In genomic region chr22:39170825-39171622, GRCh38 we compare ENCODE assay signal across 8 cellular contexts. TPM values are rescaled to one million over a fixed set of nuclear protein-coding genes. Genes with fewer than 3 reads are reported as not detected.
DNase-seq lines count a peak whose midpoint lies in the region; TF ChIP-seq lines count a peak whose summit lies in the region.

No MANE protein-coding gene starts in this region.

- H3K4me1 Mint-ChIP-seq in nephron: peaks cover 44% of the 10 kb centered on the region

- no peaks in the 10 kb centered on the region for H3K36me3 ChIP-seq in esophagus muscularis mucosa

- 22% methylated on average over 26 of the region's 28 CpGs for WGBS in esophagus muscularis mucosa

- peak overlapping the region in 2 of 4 donors; percentile 6 to 44 for H3K27ac ChIP-seq in esophagus muscularis mucosa (replicated peaks in 1 of 4)

- no peaks in the 10 kb centered on the region for H3K9me3 ChIP-seq in esophagus muscularis mucosa

- peak overlapping the region in 1 of 3 experiments; percentile 72 for H3K27ac Mint-ChIP-seq in nephron

- peaks cover 0 to 11% (median 0%) of the 10 kb centered on the region in 4 donors for H3K27me3 ChIP-seq in esophagus muscularis mucosa

- H3K27me3 Mint-ChIP-seq in nephron (ENCODE audit: low read depth): peaks cover 20% of the 10 kb centered on the region

- H3K4me3 ChIP-seq in esophagus muscularis mucosa: peak overlapping the region in 2 of 4 donors; percentile 12 to 28

- DNase-seq in DMS79 treated with DMSO at 0.1 percent for 48 hours (lab: John Stamatoyannopoulos, UW) (peak; percentile 25), DMS79 (lab: John Stamatoyannopoulos, UW) (no peak), HS-5 (ENCODE audit: low read depth) (peak; percentile 46), OCI-M2 (lab: John Stamatoyannopoulos, UW; ENCODE audit: unreplicated experiment) (peak; percentile 12), activated T-cell treated with anti-CD3 and anti-CD28 coated beads for 48 hours (ENCODE audit: low read depth) (peak; percentile 81), esophagus muscularis mucosa (ENCODE audit: extremely low spot score) (no peak)
- peak; percentile 76 for DNase-seq in stimulated activated naive CD4-positive, alpha-beta T cell treated with Interleukin-2 at 50 U/mL for 16 hours (lab: John Stamatoyannopoulos, UW)

- TF ChIP-seq EP300 in esophagus muscularis mucosa (IDR thresholded peaks at IDR 0.05): no peak

- H3K4me3 Mint-ChIP-seq in nephron: no peak overlapping the region

- no peaks in the 10 kb centered on the region for H3K9me3 Mint-ChIP-seq in nephron

- TF ChIP-seq CTCF in esophagus muscularis mucosa (IDR thresholded peaks at IDR 0.05) (peak in 2 of 3 experiments; percentile 98), nephron (IDR thresholded peaks at IDR 0.05; ENCODE audit: unreplicated experiment in 3 of 3) (peak; percentile 95 to 98 (median 95))

- no peaks in the 10 kb centered on the region for H3K36me3 Mint-ChIP-seq in nephron (ENCODE audit: low read depth)

- TF ChIP-seq POLR2A in esophagus muscularis mucosa (IDR thresholded peaks at IDR 0.05; ENCODE audit: low read depth): no peak

- intact Hi-C loops in esophagus muscularis mucosa (cut with DNase I): loop anchor here (2.0 to 10.0 kb wide), 3 partner anchors 81 to 354 kb away; partner anchors contain the start of gene ATF4

- H3K4me1 ChIP-seq in esophagus muscularis mucosa: peaks cover 52 to 57% (median 56%) of the 10 kb centered on the region in 4 donors

RNA-seq across cellular contexts. Expression of gene CBX7, which starts 18.5 kb away (rescaled TPM):
- total RNA-seq in esophagus muscularis mucosa: 100 to 1,000 TPM; 129 to 251 (median 173) TPM

Comparison
In these comparisons a context has a peak if more than half of its experiments do, and no peak if none do; other contexts are left out.
1. DNase-seq: peak in DMS79 treated with DMSO at 0.1 percent for 48 hours (single experiment), HS-5 (single experiment), OCI-M2 (single experiment), activated T-cell treated with anti-CD3 and anti-CD28 coated beads for 48 hours (single experiment) and stimulated activated naive CD4-positive, alpha-beta T cell treated with Interleukin-2 at 50 U/mL for 16 hours (single experiment); none in DMS79 (single experiment) and esophagus muscularis mucosa (single experiment).